Comparison of ENCODE assay signal across 32 cellular contexts in genomic region chr11:60706931-60707330, GRCh38. TPM values are rescaled to one million over a fixed set of nuclear protein-coding genes. Genes with fewer than 3 reads are reported as not detected.
"Had no signal": no experiment of that assay in that cellular context is flagged by ENCODE, and none has a peak within 500 bp of the region (broad histone marks: within the 10 kb centered on the region; RNA-seq: fewer than 3 reads in every experiment).

No MANE protein-coding gene starts in this region.

- H3K9me3 Mint-ChIP-seq: stimulated activated effector memory CD8-positive, alpha-beta T cell treated with anti-CD3 and anti-CD28 coated beads, Interleukin-12 subunit alpha, Interleukin-12 subunit beta, amount 100 ng/mL, for 72 hours; stimulated activated memory B cell treated with anti-CD40 and anti-IgM and Interleukin-4, amounts not matched to agents 10 μg/mL and 1 μg/mL and 100 μg/mL, for 72 hours; stimulated activated naive B cell treated with anti-CD40 and anti-IgM and Interleukin-4, amounts not matched to agents 10 μg/mL and 1 μg/mL and 100 μg/mL, for 72 hours; stimulated activated naive CD8-positive, alpha-beta T cell treated with anti-CD3 and anti-CD28 coated beads, Interleukin-15, amount 100 ng/mL, for 72 hours; stimulated activated naive CD8-positive, alpha-beta T cell treated with anti-CD3 and anti-CD28 coated beads, Interleukin-15, Interleukin-2, amounts not matched to agents 100 ng/mL and 50 ng/mL, for 24 hours; type B pancreatic cell had no signal

- H3K36me3 Mint-ChIP-seq: stimulated activated effector memory CD8-positive, alpha-beta T cell treated with anti-CD3 and anti-CD28 coated beads, Interleukin-12 subunit alpha, Interleukin-12 subunit beta, amount 100 ng/mL, for 72 hours; stimulated activated memory B cell treated with anti-CD40 and anti-IgM and Interleukin-4, amounts not matched to agents 10 μg/mL and 1 μg/mL and 100 μg/mL, for 72 hours; stimulated activated naive B cell treated with anti-CD40 and anti-IgM and Interleukin-4, amounts not matched to agents 10 μg/mL and 1 μg/mL and 100 μg/mL, for 72 hours; type B pancreatic cell had no signal

- H3K4me3 ChIP-seq: stomach, suprapubic skin, testis, thoracic aorta, thyroid gland, tibial artery, tibial nerve, transverse colon, upper lobe of left lung, upper lobe of right lung, uterus, vagina had no signal

- H3K27ac ChIP-seq: stomach, suprapubic skin, testis, thoracic aorta, thyroid gland, tibial artery, tibial nerve, transverse colon, upper lobe of left lung, upper lobe of right lung, uterus, vagina had no signal

- DNase-seq: stimulated activated CD4-positive, alpha-beta T cell treated with anti-CD3 and anti-CD28 coated beads, Interleukin-2, amount 100 ng/mL, for 48 hours; stimulated activated CD4-positive, alpha-beta T cell treated with anti-CD3 and anti-CD28 coated beads, Interleukin-4, amount 100 ng/mL, for 1 hour; stimulated activated CD4-positive, alpha-beta T cell treated with anti-CD3 and anti-CD28 coated beads, Interleukin-4, amount 100 ng/mL, for 24 hours; stimulated activated CD4-positive, alpha-beta T cell treated with anti-CD3 and anti-CD28 coated beads, Interleukin-4, amount 100 ng/mL, for 4 hours; stimulated activated CD8-positive, alpha-beta memory T cell treated with anti-CD3 and anti-CD28 coated beads, Interleukin-4, amount 100 ng/mL, for 48 hours; stimulated activated naive B cell treated with anti-CD40 and anti-IgM and Interleukin-4, amounts not matched to agents 10 μg/mL and 1 μg/mL and 100 μg/mL, for 72 hours; stimulated activated naive CD4-positive, alpha-beta T cell; stimulated activated naive CD4-positive, alpha-beta T cell treated with Interleukin-2 at 50 U/mL for 16 hours; stimulated activated naive CD8-positive, alpha-beta T cell treated with anti-CD3 and anti-CD28 coated beads, Interleukin-15, amount 100 ng/mL, for 72 hours; stimulated activated naive CD8-positive, alpha-beta T cell treated with anti-CD3 and anti-CD28 coated beads, Interleukin-15, Interleukin-2, amounts not matched to agents 100 U/mL and 50 U/mL, for 24 hours; stomach; substantia nigra; testis; thyroid gland; tibial artery; transverse colon; trophoblast cell; upper lobe of left lung; upper lobe of right lung; uterus had no signal

- H3K27me3 ChIP-seq: stomach, suprapubic skin, testis, thyroid gland, tibial artery, tibial nerve, transverse colon, upper lobe of left lung, upper lobe of right lung, uterus, vagina had no signal

- H3K27me3 Mint-ChIP-seq: stimulated activated memory B cell treated with anti-CD40 and anti-IgM and Interleukin-4, amounts not matched to agents 10 μg/mL and 1 μg/mL and 100 μg/mL, for 72 hours had no signal

- H3K9me3 ChIP-seq: stomach, suprapubic skin, testis, thoracic aorta, thyroid gland, tibial artery, tibial nerve, transverse colon, upper lobe of left lung, upper lobe of right lung, uterus, vagina had no signal

- ATAC-seq: stimulated activated effector memory CD8-positive, alpha-beta T cell treated with anti-CD3 and anti-CD28 coated beads, Interleukin-12 subunit alpha, Interleukin-12 subunit beta, amount 100 ng/mL, for 72 hours; stimulated activated memory B cell treated with anti-CD40 and anti-IgM and Interleukin-4, amounts not matched to agents 10 μg/mL and 1 μg/mL and 100 μg/mL, for 72 hours; stimulated activated naive B cell treated with anti-CD40 and anti-IgM and Interleukin-4, amounts not matched to agents 10 μg/mL and 1 μg/mL and 100 μg/mL, for 72 hours; stimulated activated naive CD8-positive, alpha-beta T cell treated with anti-CD3 and anti-CD28 coated beads, Interleukin-15, amount 100 ng/mL, for 72 hours; stimulated activated naive CD8-positive, alpha-beta T cell treated with anti-CD3 and anti-CD28 coated beads, Interleukin-15, Interleukin-2, amounts not matched to agents 100 U/mL and 50 U/mL, for 24 hours; upper lobe of right lung had no signal

- H3K36me3 ChIP-seq: stomach, suprapubic skin, thoracic aorta, thyroid gland, tibial artery, tibial nerve, transverse colon, upper lobe of left lung, upper lobe of right lung, uterus, vagina had no signal

- H3K4me1 Mint-ChIP-seq: stimulated activated effector memory CD8-positive, alpha-beta T cell treated with anti-CD3 and anti-CD28 coated beads, Interleukin-12 subunit alpha, Interleukin-12 subunit beta, amount 100 ng/mL, for 72 hours; stimulated activated memory B cell treated with anti-CD40 and anti-IgM and Interleukin-4, amounts not matched to agents 10 μg/mL and 1 μg/mL and 100 μg/mL, for 72 hours; stimulated activated naive B cell treated with anti-CD40 and anti-IgM and Interleukin-4, amounts not matched to agents 10 μg/mL and 1 μg/mL and 100 μg/mL, for 72 hours; stimulated activated naive CD8-positive, alpha-beta T cell treated with anti-CD3 and anti-CD28 coated beads, Interleukin-15, amount 100 ng/mL, for 72 hours had no signal

- H3K27ac Mint-ChIP-seq: stimulated activated effector memory CD8-positive, alpha-beta T cell treated with anti-CD3 and anti-CD28 coated beads, Interleukin-12 subunit alpha, Interleukin-12 subunit beta, amount 100 ng/mL, for 72 hours; stimulated activated memory B cell treated with anti-CD40 and anti-IgM and Interleukin-4, amounts not matched to agents 10 μg/mL and 1 μg/mL and 100 μg/mL, for 72 hours; stimulated activated naive B cell treated with anti-CD40 and anti-IgM and Interleukin-4, amounts not matched to agents 10 μg/mL and 1 μg/mL and 100 μg/mL, for 72 hours; stimulated activated naive CD8-positive, alpha-beta T cell treated with anti-CD3 and anti-CD28 coated beads, Interleukin-15, amount 100 ng/mL, for 72 hours; stimulated activated naive CD8-positive, alpha-beta T cell treated with anti-CD3 and anti-CD28 coated beads, Interleukin-15, Interleukin-2, amounts not matched to agents 100 ng/mL and 50 ng/mL, for 24 hours; type B pancreatic cell had no signal

- H3K4me1 ChIP-seq: stomach, suprapubic skin, testis, thyroid gland, tibial artery, tibial nerve, upper lobe of left lung, upper lobe of right lung, uterus, vagina had no signal

- H3K4me3 Mint-ChIP-seq: stimulated activated effector memory CD8-positive, alpha-beta T cell treated with anti-CD3 and anti-CD28 coated beads, Interleukin-12 subunit alpha, Interleukin-12 subunit beta, amount 100 ng/mL, for 72 hours; stimulated activated memory B cell treated with anti-CD40 and anti-IgM and Interleukin-4, amounts not matched to agents 10 μg/mL and 1 μg/mL and 100 μg/mL, for 72 hours; stimulated activated naive B cell treated with anti-CD40 and anti-IgM and Interleukin-4, amounts not matched to agents 10 μg/mL and 1 μg/mL and 100 μg/mL, for 72 hours; stimulated activated naive CD8-positive, alpha-beta T cell treated with anti-CD3 and anti-CD28 coated beads, Interleukin-15, amount 100 ng/mL, for 72 hours; stimulated activated naive CD8-positive, alpha-beta T cell treated with anti-CD3 and anti-CD28 coated beads, Interleukin-15, Interleukin-2, amounts not matched to agents 100 ng/mL and 50 ng/mL, for 24 hours; type B pancreatic cell had no signal

RNA-seq across cellular contexts. Expression of gene MS4A8, which starts 7.5 kb away (rescaled TPM):
- total RNA-seq: subcutaneous adipose tissue, suprapubic skin, temporal lobe, thoracic aorta, thyroid gland, tibial nerve, upper lobe of right lung, ureter, vagina had no signal
- polyA plus RNA-seq: urinary bladder had no signal

RNA-seq across cellular contexts. Expression of gene MS4A18, which starts 17.6 kb away (rescaled TPM):
- total RNA-seq: stomach, subcutaneous adipose tissue, suprapubic skin, temporal lobe, thoracic aorta, thyroid gland, tibial nerve, transverse colon, upper lobe of left lung, upper lobe of right lung, ureter, urinary bladder, uterus, vagina had no signal
- polyA plus RNA-seq: urinary bladder had no signal

RNA-seq across cellular contexts. Expression of gene MS4A15, which starts 49.7 kb away (rescaled TPM):
- total RNA-seq: stomach, subcutaneous adipose tissue, suprapubic skin, temporal lobe, thoracic aorta, thyroid gland, tibial nerve, transverse colon, ureter, urinary bladder, uterus, vagina had no signal
- polyA plus RNA-seq: stomach, urinary bladder had no signal
